ENCODE assay signal across 24 cellular contexts in the genomic region with DNA sequence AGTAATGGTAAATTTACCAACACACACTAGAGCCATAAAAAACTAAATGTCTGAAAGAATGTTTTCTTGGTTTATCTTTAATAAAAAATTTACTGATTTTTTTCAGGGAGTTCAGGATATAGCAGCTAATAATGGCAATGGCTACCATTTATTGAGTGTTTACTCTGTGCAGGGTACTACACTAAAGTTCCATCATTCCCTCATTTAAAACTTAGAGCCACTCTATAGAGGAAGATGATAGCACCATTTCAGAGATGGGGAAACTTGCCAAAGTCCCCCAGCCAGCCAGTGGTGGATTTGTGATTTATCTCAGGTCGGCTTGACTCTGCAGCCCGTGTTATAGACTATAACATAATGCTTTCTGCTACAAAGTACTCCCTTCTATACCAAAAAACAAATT.
"Had no signal": no experiment of that assay in that cellular context is flagged by ENCODE, and none has a peak within 500 bp of the region (broad histone marks: within the 10 kb centered on the region; RNA-seq: fewer than 3 reads in every experiment).

No MANE protein-coding gene starts in this region.

- H3K9me3 ChIP-seq: adrenal gland, body of pancreas, stomach, suprapubic skin, tibial nerve had no signal

- H3K36me3 ChIP-seq: adrenal gland, stomach, suprapubic skin, tibial nerve had no signal

- ATAC-seq: activated CD4-positive, alpha-beta T cell treated with anti-CD3 and anti-CD28 coated beads for 36 hours; body of pancreas; effector memory CD8-positive, alpha-beta T cell; esophagus mucosa; natural killer cell; stimulated activated naive B cell treated with anti-CD40 and anti-IgM and Interleukin-4, amounts not matched to agents 10 μg/mL and 1 μg/mL and 100 μg/mL, for 72 hours had no signal

- H3K27me3 ChIP-seq: adrenal gland, body of pancreas, stomach, suprapubic skin, tibial nerve had no signal

- DNase-seq: activated CD4-positive, alpha-beta T cell treated with anti-CD3 and anti-CD28 coated beads for 36 hours; activated CD4-positive, alpha-beta T cell treated with anti-CD3 and anti-CD28 coated beads, Interleukin-2, amount 50 U/mL, for 4 hours; activated CD4-positive, CD25-positive, alpha-beta regulatory T cell; activated CD8-positive, alpha-beta memory T cell treated with anti-CD3 and anti-CD28 coated beads for 24 hours; activated effector memory CD4-positive, alpha-beta T cell treated with anti-CD3 and anti-CD28 coated beads, Interleukin-2, amount 50 U/mL, for 16 hours; activated naive CD4-positive, alpha-beta T cell treated with anti-CD3 and anti-CD28 coated beads for 36 hours; activated naive CD8-positive, alpha-beta T cell treated with anti-CD3 and anti-CD28 coated beads for 36 hours; adrenal gland; aorta; body of pancreas; cortex of kidney; effector memory CD8-positive, alpha-beta T cell; hippocampal formation; left cardiac atrium; midbrain; natural killer cell; stimulated activated CD4-positive, alpha-beta T cell treated with anti-CD3 and anti-CD28 coated beads, Interleukin-15, amount 100 ng/mL, for 24 hours; stimulated activated CD4-positive, alpha-beta T cell treated with anti-CD3 and anti-CD28 coated beads, Interleukin-2, amount 100 ng/mL, for 24 hours; stimulated activated naive B cell treated with anti-CD40 and anti-IgM and Interleukin-4, amounts not matched to agents 10 μg/mL and 1 μg/mL and 100 μg/mL, for 72 hours; stomach; T-helper 1 cell had no signal

- H3K4me3 ChIP-seq: adrenal gland, body of pancreas, stomach, suprapubic skin had no signal

- H3K4me1 ChIP-seq: adrenal gland, tibial nerve had no signal

- H3K27ac ChIP-seq: adrenal gland, body of pancreas, stomach, suprapubic skin, tibial nerve had no signal
